ENCODE assay signal across 18 cellular contexts in genomic region chr3:25903371-25903770, GRCh38.
DNase-seq lines count a peak whose midpoint lies in the region; ATAC-seq and TF ChIP-seq lines count a peak whose summit lies in the region.
"Had no signal": no experiment of that assay in that cellular context is flagged by ENCODE, and none has a peak within 500 bp of the region (broad histone marks: within the 10 kb centered on the region; RNA-seq: fewer than 3 reads in every experiment).

No MANE protein-coding gene starts in this region.

- peaks cover 48% of the 10 kb centered on the region for H3K4me1 Mint-ChIP-seq in brain

- H3K9me2 ChIP-seq in PC-3 (replicated peaks; ENCODE audit: low read length), result no peaks in the 10 kb centered on the region

- no peak overlapping the region for H3K9ac ChIP-seq in PC-3 (ENCODE audit: low read length)

- no peak overlapping the region for H3K4me3 ChIP-seq in PC-3 (ENCODE audit: low read length)
- H3K4me3 ChIP-seq: A549 had no signal

- peaks cover 44% of the 10 kb centered on the region for H3K27me3 ChIP-seq in PC-3 (ENCODE audit: low read length)

- peaks cover 3% of the 10 kb centered on the region for H3K27me3 Mint-ChIP-seq in brain

- H3K9me3 ChIP-seq in PC-3 (ENCODE audit: low read length), result no peaks in the 10 kb centered on the region
- H3K9me3 ChIP-seq: A549 had no signal

- H3K27ac Mint-ChIP-seq in brain, result peak overlapping the region; percentile 9 to 84 (median 80)
- H3K27ac Mint-ChIP-seq: H9, T-cell had no signal

- in situ Hi-C loops in G401 (cut with HindIII; ENCODE audit: low sequenced_read_pairs), result no loop called here

- no TSS peak for BruUV-seq in PC-3 (replicated peaks; lab: Mats Ljungman, UMichigan)

- DNase-seq in Ammon's horn (ENCODE audit: low spot score) (peak; percentile 6), G401 (ENCODE audit: low spot score) (peak; percentile 70), OCI-M1 (lab: John Stamatoyannopoulos, UW) (peak; percentile 65), PC-3 (no peak), DMS 273 (lab: John Stamatoyannopoulos, UW; ENCODE audit: unreplicated experiment) (no peak), NCI-H187 treated with DMSO at 0.1 percent for 48 hours (lab: John Stamatoyannopoulos, UW) (no peak), NCI-H2029 (lab: John Stamatoyannopoulos, UW) (no peak)
- DNase-seq: DMS79 treated with DMSO at 0.1 percent for 48 hours, H9, NCI-H1417 treated with DMSO at 0.1 percent for 48 hours, NCI-H1930, NCI-H2171, NCI-H526 treated with DMSO at 0.1 percent for 48 hours, T-cell had no signal

- no peak overlapping the region for H2AFZ ChIP-seq in PC-3 (ENCODE audit: low read length)

- H3K79me2 ChIP-seq in PC-3 (ENCODE audit: low read length), result no peaks in the 10 kb centered on the region

- no peaks in the 10 kb centered on the region for H4K20me1 ChIP-seq in PC-3 (ENCODE audit: low read length)

- CTCF ChIA-PET in PC-3 (lab: Charles Lee), result no interaction called here

- POLR2A ChIA-PET in PC-3 (lab: Charles Lee; ENCODE audit: unreplicated experiment), result no interaction called here

- no peak for TF ChIP-seq CTCF in brain (conservative IDR thresholded peaks at IDR 0.05)
- no peak for TF ChIP-seq CTCF in PC-3 (conservative IDR thresholded peaks at IDR 0.05; ENCODE audit: low read depth, low read length)

- no peak overlapping the region for H3K27ac ChIP-seq in PC-3 (ENCODE audit: low read length)
- H3K27ac ChIP-seq: A549, C4-2B had no signal

- no peak for ATAC-seq in PC-3
- ATAC-seq: A549, Right ventricle myocardium inferior, T-cell had no signal

- H3K4me2 ChIP-seq in PC-3 (ENCODE audit: low read length), result no peak overlapping the region
- H3K4me2 ChIP-seq: A549 had no signal

- peak overlapping the region in 1 of 5 experiments; percentile 60 for H3K4me3 Mint-ChIP-seq in brain
- H3K4me3 Mint-ChIP-seq: H9, T-cell had no signal

- no peaks in the 10 kb centered on the region for H3K36me3 ChIP-seq in PC-3 (ENCODE audit: low read depth, low read length)

- intact Hi-C loops in PC-3 (cut with micrococcal nuclease), result no loop called here

- no peaks in the 10 kb centered on the region for H3K36me3 Mint-ChIP-seq in brain
- H3K36me3 Mint-ChIP-seq: T-cell had no signal

- H3F3A ChIP-seq in PC-3 (ENCODE audit: low read length, unreplicated experiment), result no peaks in the 10 kb centered on the region

- no peaks in the 10 kb centered on the region for H3K4me1 ChIP-seq in PC-3 (ENCODE audit: insufficient read depth, low read length)
- H3K4me1 ChIP-seq: A549 had no signal

- peaks cover 0 to 3% (median 0%) of the 10 kb centered on the region in 5 experiments for H3K9me3 Mint-ChIP-seq in brain
- H3K9me3 Mint-ChIP-seq: H9, T-cell had no signal

Comparison
In these comparisons a context has a peak if more than half of its experiments do, and no peak if none do; other contexts are left out.
1. DNase-seq: peak in Ammon's horn (single experiment), G401 (single experiment) and OCI-M1 (single experiment); none in PC-3 (single experiment), DMS 273 (single experiment), NCI-H187 treated with DMSO at 0.1 percent for 48 hours (single experiment) and NCI-H2029 (single experiment).